Comparison of ENCODE assay signal across 1 cellular context in the genomic region with DNA sequence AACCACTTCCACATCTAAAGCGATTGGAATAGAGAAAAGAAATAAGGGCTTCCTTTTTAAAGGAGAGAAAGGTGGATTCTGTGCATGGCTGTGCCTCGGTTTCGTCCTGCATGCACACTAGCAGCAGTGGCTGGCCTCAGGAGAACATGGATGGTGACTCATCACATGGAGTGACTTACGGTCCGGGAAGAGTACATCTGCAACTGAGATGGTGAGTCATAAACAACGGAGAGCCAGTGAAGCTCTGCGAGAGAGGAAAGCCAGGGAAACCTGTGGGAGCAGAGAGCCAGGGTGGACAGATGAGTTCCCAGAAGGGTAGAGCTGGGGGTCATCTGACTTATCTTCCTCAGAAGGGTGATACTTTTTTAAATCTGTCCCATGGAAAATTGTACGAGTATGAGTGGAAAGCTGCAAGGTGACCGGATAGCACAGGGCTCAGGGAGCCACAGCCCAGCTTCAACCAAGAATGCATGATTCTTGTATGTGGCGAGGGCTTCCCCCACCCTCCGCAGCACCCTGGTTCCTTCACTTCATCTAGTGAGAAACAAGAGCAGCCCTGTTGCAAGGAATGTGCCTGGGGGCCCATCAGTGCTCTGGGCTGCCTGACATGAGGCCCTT.
TF ChIP-seq lines count a peak whose summit lies in the region.

No MANE protein-coding gene starts in this region.

TF ChIP-seq in SK-N-SH, 30 proteins besides CTCF, POLR2A, EP300 and RAD21 (continued from another document):
- TF ChIP-seq FOXJ3 (CRISPR knock-in tag; IDR thresholded peaks at IDR 0.05) (no peak), RXRA (IDR thresholded peaks at IDR 0.05; ENCODE audit: borderline replicate concordance, low read depth) (peak; percentile 74; the same call in 1 of the 2 replicates), TCF12 (IDR thresholded peaks at IDR 0.05) (peak; percentile 93), MEF2A (IDR thresholded peaks at IDR 0.05; ENCODE audit: borderline replicate concordance, low read depth) (peak; percentile 66; the same call in 1 of the 2 replicates), ELF1 (IDR thresholded peaks at IDR 0.05) (0 out of 2 replicates have a peak, but pooled peaks have one; percentile 5), RFX5 (IDR thresholded peaks at IDR 0.05; ENCODE audit: low read length) (no peak), NRF1 (IDR thresholded peaks at IDR 0.05; ENCODE audit: low read depth, low read length) (no peak), YY1 (IDR thresholded peaks at IDR 0.05; ENCODE audit: low read depth) (no peak), JUND (IDR thresholded peaks at IDR 0.05) (peak; percentile 97), MXI1 (IDR thresholded peaks at IDR 0.05; ENCODE audit: low read depth, low read length) (no peak), RCOR1 (IDR thresholded peaks at IDR 0.05; ENCODE audit: low read length) (no peak), SIN3A (IDR thresholded peaks at IDR 0.05; ENCODE audit: borderline replicate concordance, low read depth, low read length) (no peak), NFIC (IDR thresholded peaks at IDR 0.05; ENCODE audit: borderline replicate concordance) (peak; percentile 60; the same call in 1 of the 2 replicates), EZH2phosphoT487 (IDR thresholded peaks at IDR 0.05; ENCODE audit: borderline replicate concordance, low read depth) (no peak), GABPA (IDR thresholded peaks at IDR 0.05; ENCODE audit: low read depth) (no peak), TAF1 (IDR thresholded peaks at IDR 0.05; ENCODE audit: borderline replicate concordance, low read depth, low read length) (no peak)
- TF ChIP-seq, protein P1, sequence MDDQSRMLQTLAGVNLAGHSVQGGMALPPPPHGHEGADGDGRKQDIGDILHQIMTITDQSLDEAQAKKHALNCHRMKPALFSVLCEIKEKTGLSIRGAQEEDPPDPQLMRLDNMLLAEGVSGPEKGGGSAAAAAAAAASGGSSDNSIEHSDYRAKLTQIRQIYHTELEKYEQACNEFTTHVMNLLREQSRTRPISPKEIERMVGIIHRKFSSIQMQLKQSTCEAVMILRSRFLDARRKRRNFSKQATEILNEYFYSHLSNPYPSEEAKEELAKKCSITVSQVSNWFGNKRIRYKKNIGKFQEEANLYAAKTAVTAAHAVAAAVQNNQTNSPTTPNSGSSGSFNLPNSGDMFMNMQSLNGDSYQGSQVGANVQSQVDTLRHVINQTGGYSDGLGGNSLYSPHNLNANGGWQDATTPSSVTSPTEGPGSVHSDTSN (IDR thresholded peaks at IDR 0.05), result peak; percentile 84
- TF ChIP-seq, protein P2, sequence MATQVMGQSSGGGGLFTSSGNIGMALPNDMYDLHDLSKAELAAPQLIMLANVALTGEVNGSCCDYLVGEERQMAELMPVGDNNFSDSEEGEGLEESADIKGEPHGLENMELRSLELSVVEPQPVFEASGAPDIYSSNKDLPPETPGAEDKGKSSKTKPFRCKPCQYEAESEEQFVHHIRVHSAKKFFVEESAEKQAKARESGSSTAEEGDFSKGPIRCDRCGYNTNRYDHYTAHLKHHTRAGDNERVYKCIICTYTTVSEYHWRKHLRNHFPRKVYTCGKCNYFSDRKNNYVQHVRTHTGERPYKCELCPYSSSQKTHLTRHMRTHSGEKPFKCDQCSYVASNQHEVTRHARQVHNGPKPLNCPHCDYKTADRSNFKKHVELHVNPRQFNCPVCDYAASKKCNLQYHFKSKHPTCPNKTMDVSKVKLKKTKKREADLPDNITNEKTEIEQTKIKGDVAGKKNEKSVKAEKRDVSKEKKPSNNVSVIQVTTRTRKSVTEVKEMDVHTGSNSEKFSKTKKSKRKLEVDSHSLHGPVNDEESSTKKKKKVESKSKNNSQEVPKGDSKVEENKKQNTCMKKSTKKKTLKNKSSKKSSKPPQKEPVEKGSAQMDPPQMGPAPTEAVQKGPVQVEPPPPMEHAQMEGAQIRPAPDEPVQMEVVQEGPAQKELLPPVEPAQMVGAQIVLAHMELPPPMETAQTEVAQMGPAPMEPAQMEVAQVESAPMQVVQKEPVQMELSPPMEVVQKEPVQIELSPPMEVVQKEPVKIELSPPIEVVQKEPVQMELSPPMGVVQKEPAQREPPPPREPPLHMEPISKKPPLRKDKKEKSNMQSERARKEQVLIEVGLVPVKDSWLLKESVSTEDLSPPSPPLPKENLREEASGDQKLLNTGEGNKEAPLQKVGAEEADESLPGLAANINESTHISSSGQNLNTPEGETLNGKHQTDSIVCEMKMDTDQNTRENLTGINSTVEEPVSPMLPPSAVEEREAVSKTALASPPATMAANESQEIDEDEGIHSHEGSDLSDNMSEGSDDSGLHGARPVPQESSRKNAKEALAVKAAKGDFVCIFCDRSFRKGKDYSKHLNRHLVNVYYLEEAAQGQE (IDR thresholded peaks at IDR 0.05; ENCODE audit: low read depth, low read length), result peak; percentile 55; the same call in 1 of the 2 replicates
- TF ChIP-seq, protein P3, sequence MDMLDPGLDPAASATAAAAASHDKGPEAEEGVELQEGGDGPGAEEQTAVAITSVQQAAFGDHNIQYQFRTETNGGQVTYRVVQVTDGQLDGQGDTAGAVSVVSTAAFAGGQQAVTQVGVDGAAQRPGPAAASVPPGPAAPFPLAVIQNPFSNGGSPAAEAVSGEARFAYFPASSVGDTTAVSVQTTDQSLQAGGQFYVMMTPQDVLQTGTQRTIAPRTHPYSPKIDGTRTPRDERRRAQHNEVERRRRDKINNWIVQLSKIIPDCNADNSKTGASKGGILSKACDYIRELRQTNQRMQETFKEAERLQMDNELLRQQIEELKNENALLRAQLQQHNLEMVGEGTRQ (IDR thresholded peaks at IDR 0.05; ENCODE audit: borderline replicate concordance, low read depth, low read length), result no peak
- TF ChIP-seq, protein P4, sequence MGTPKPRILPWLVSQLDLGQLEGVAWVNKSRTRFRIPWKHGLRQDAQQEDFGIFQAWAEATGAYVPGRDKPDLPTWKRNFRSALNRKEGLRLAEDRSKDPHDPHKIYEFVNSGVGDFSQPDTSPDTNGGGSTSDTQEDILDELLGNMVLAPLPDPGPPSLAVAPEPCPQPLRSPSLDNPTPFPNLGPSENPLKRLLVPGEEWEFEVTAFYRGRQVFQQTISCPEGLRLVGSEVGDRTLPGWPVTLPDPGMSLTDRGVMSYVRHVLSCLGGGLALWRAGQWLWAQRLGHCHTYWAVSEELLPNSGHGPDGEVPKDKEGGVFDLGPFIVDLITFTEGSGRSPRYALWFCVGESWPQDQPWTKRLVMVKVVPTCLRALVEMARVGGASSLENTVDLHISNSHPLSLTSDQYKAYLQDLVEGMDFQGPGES (IDR thresholded peaks at IDR 0.05; ENCODE audit: low read depth, low read length), result no peak
